In the genomic region with DNA sequence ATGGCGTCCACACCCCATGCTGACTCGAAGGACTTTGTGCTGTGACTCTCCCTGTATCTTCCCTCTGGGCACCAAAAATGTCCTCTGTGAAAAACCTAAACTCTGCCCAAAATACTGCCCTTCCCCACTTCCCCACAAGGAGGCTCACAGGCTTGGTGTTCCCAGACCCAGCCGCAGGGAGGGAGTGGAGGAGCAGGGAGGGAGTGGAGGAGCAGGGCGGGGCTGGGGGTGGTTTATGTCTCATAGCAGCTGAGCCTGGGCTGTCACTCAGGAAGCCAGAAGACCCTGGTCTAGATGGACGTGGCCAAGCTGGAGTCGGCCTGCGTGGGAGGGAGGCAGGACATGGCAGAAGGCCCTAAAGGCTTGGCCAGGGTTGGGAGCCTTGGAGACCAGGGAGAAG, we compare ENCODE assay signal across 8 cellular contexts.
DNase-seq lines count a peak whose midpoint lies in the region; ATAC-seq, FAIRE-seq and TF ChIP-seq lines count a peak whose summit lies in the region.

No MANE protein-coding gene starts in this region.

- H2AK5ac ChIP-seq in mesendoderm (ENCODE audit: low read length) = no peak overlapping the region

- CTCF ChIA-PET in GM12878 (lab: Yijun Ruan, JAX) = no interaction called here

- H2AFZ ChIP-seq in GM12878 (ENCODE audit: control insufficient read depth, low read depth, low read length) = no peak overlapping the region

- no peak overlapping the region for H2BK15ac ChIP-seq in mesendoderm (replicated peaks; ENCODE audit: low read depth)

- H3K79me1 ChIP-seq in mesendoderm (ENCODE audit: low read length) = no peaks in the 10 kb centered on the region

- intact Hi-C loops in GM12878 (cut with micrococcal nuclease; ENCODE audit: unreplicated experiment) = no loop called here

- H3K9me2 ChIP-seq in DOHH2 (replicated peaks; ENCODE audit: control insufficient read depth, low read length) = no peaks in the 10 kb centered on the region

- H3K4me1 ChIP-seq in DOHH2 (ENCODE audit: control insufficient read depth, low read length) = peaks cover 6% of the 10 kb centered on the region; the same call in 1 of the 2 replicates
- peaks cover 4% of the 10 kb centered on the region; the same call in 1 of the 2 replicates for H3K4me1 ChIP-seq in GM12878 (ENCODE audit: control insufficient read depth, insufficient read depth, low read length)
- H3K4me1 ChIP-seq in mesendoderm (ENCODE audit: control insufficient read depth, low read depth, low read length) = no peaks in the 10 kb centered on the region
- no peaks in the 10 kb centered on the region for H3K4me1 ChIP-seq in effector memory CD4-positive, alpha-beta T cell (ENCODE audit: control insufficient read depth, insufficient read depth, low read length, poor library complexity, severe bottlenecking)

- POLR2A ChIA-PET in GM12878 (lab: Charles Lee) = no interaction called here

- TF ChIP-seq RAD21 in GM12878 (IDR thresholded peaks at IDR 0.05; ENCODE audit: insufficient read depth, low read depth, low read length) = peak; percentile 57

- H3K9ac ChIP-seq in GM12878 (ENCODE audit: control insufficient read depth, insufficient read depth, low read length) (no peak overlapping the region), mesendoderm (ENCODE audit: low read length) (no peak overlapping the region)

- SMC1A ChIA-PET in GM12878 (lab: Charles Lee; ENCODE audit: uncharacterized antibody, unreplicated experiment) = no interaction called here

- H3K27me3 ChIP-seq in DOHH2 (ENCODE audit: control insufficient read depth, low read length) = peaks cover 4% of the 10 kb centered on the region; the same call in 1 of the 2 replicates
- H3K27me3 ChIP-seq in GM12878 (replicated peaks in 1 of 2; ENCODE audit: control insufficient read depth in 2 of 2, insufficient read depth in 2 of 2, low read length in 1 of 2) = peaks cover 0 to 1% of the 10 kb centered on the region in 2 experiments; a peak in 2 of 4 replicates
- H3K27me3 ChIP-seq in mesendoderm (ENCODE audit: insufficient read depth, low read length, poor library complexity) = no peaks in the 10 kb centered on the region
- no peaks in the 10 kb centered on the region for H3K27me3 ChIP-seq in effector memory CD4-positive, alpha-beta T cell (replicated peaks; ENCODE audit: control insufficient read depth, insufficient read depth, low read length, poor library complexity, severe bottlenecking)

- BruUV-seq in GM12878 (replicated peaks; lab: Mats Ljungman, UMichigan) = no TSS peak

- in situ Hi-C loops in GM12878 (cut with MboI) = no loop called here

- no peak overlapping the region for H2BK5ac ChIP-seq in mesendoderm (ENCODE audit: low read length)

- H3K4me2 ChIP-seq in DOHH2 (ENCODE audit: low read length) = no peak overlapping the region
- H3K4me2 ChIP-seq in GM12878 (ENCODE audit: control insufficient read depth, insufficient read depth) = no peak overlapping the region
- H3K4me2 ChIP-seq in mesendoderm (ENCODE audit: low read length) = no peak overlapping the region

- TF ChIP-seq POLR2A in GM12878 (IDR thresholded peaks at IDR 0.05; ENCODE audit: low read depth, low read length) = no peak

- H3K4ac ChIP-seq in mesendoderm (ENCODE audit: low read depth, low read length) = no peak overlapping the region

- H4K20me1 ChIP-seq in DOHH2 (ENCODE audit: control insufficient read depth, insufficient read depth, low read depth, low read length) (no peaks in the 10 kb centered on the region), GM12878 (ENCODE audit: control insufficient read depth, insufficient read depth) (no peaks in the 10 kb centered on the region)

- TF ChIP-seq EP300 in GM12878 (IDR thresholded peaks at IDR 0.05; ENCODE audit: borderline replicate concordance in 1 of 2, control insufficient read depth in 1 of 2, low read depth in 2 of 2, low read length in 2 of 2) = no peak

- no peak for FAIRE-seq in GM12878 (lab: Jason Lieb, UNC)

- H3K4me3 ChIP-seq in DOHH2 (ENCODE audit: low read length) (no peak overlapping the region), GM12878 (no peak overlapping the region), mesendoderm (ENCODE audit: low read length) (no peak overlapping the region)
- no peak overlapping the region for H3K4me3 ChIP-seq in effector memory CD4-positive, alpha-beta T cell (ENCODE audit: insufficient read depth, low read depth, low read length, poor library complexity, severe bottlenecking)

- H3K18ac ChIP-seq in mesendoderm (ENCODE audit: low read length) = no peak overlapping the region

- DNase-seq in GM12878 (ENCODE audit: low read depth, low spot score) = no peak
- DNase-seq in mesendoderm = peak; percentile 86
- DNase-seq in effector memory CD4-positive, alpha-beta T cell = no peak
- no peak for DNase-seq in activated CD8-positive, alpha-beta memory T cell treated with anti-CD3 and anti-CD28 coated beads, Interleukin-2, amount 50 U/mL, for 4 hours
- no peak for DNase-seq in NCI-H146 (lab: John Stamatoyannopoulos, UW)

- no peak overlapping the region for H4K8ac ChIP-seq in mesendoderm (ENCODE audit: low read depth, low read length)

- WGBS in GM12878 (ENCODE audit: insufficient coverage, insufficient replicate concordance, low lambda C conversion rate, missing lambda C conversion rate) = 2% methylated on average over 7 of the region's 7 CpGs
- WGBS in mesendoderm (ENCODE audit: extremely low coverage, insufficient coverage, low lambda C conversion rate) = no CpG with 5 or more reads among the region's 7 CpGs

- H3K27ac ChIP-seq in DOHH2 (ENCODE audit: low read depth, low read length) (no peak overlapping the region), GM12878 (ENCODE audit: control insufficient read depth, insufficient read depth) (no peak overlapping the region), mesendoderm (ENCODE audit: low read depth, low read length) (no peak overlapping the region)
- no peak overlapping the region for H3K27ac ChIP-seq in effector memory CD4-positive, alpha-beta T cell (ENCODE audit: insufficient read depth, low read length, poor library complexity, severe bottlenecking)

- no peak overlapping the region for H3K56ac ChIP-seq in mesendoderm (ENCODE audit: low read length)

- peak; percentile 16 for TF ChIP-seq CTCF in DOHH2 (IDR thresholded peaks at IDR 0.05; ENCODE audit: low read depth, low read length, poor library complexity, severe bottlenecking)
- peak; percentile 47 for TF ChIP-seq CTCF in LNCAP (IDR thresholded peaks at IDR 0.05)
- peak; percentile 10 to 31 (median 28); a peak in 4 of 6 replicates for TF ChIP-seq CTCF in GM12878 (IDR thresholded peaks at IDR 0.05 in 2 of 3, conservative IDR thresholded peaks at IDR 0.05 in 1 of 3; ENCODE audit: control insufficient read depth in 2 of 3, extremely low read depth in 1 of 3, insufficient read depth in 1 of 3, low read depth in 3 of 3, low read length in 3 of 3)

- H3K36me3 ChIP-seq in DOHH2 (ENCODE audit: control insufficient read depth, low read length) (no peaks in the 10 kb centered on the region), GM12878 (ENCODE audit: control insufficient read depth in 2 of 2, insufficient read depth in 2 of 2, low read length in 1 of 2) (no peaks in the 10 kb centered on the region), mesendoderm (ENCODE audit: control insufficient read depth, insufficient read depth, low read length) (no peaks in the 10 kb centered on the region)
- no peaks in the 10 kb centered on the region for H3K36me3 ChIP-seq in effector memory CD4-positive, alpha-beta T cell (ENCODE audit: control insufficient read depth, insufficient read depth, low read length)

- H3K79me2 ChIP-seq in DOHH2 (ENCODE audit: control insufficient read depth, low read length) = no peaks in the 10 kb centered on the region
- H3K79me2 ChIP-seq in GM12878 (ENCODE audit: control insufficient read depth, insufficient read depth, low read length) = no peaks in the 10 kb centered on the region
- no peaks in the 10 kb centered on the region for H3K79me2 ChIP-seq in mesendoderm (ENCODE audit: control insufficient read depth, insufficient read depth, low read length)

- no peak overlapping the region for H3K23ac ChIP-seq in mesendoderm (ENCODE audit: low read length)

- no peak overlapping the region for H4K5ac ChIP-seq in mesendoderm (ENCODE audit: low read length)

- H2BK120ac ChIP-seq in mesendoderm (ENCODE audit: low read depth, low read length) = no peak overlapping the region

- ATAC-seq in GM12878 = peak; percentile 41; the same call in 1 of the 3 replicates
- ATAC-seq in GM18520 (IDR thresholded peaks at IDR 0.05; ENCODE audit: unreplicated experiment) = no peak

- no peaks in the 10 kb centered on the region for H3F3A ChIP-seq in DOHH2 (ENCODE audit: control insufficient read depth, insufficient read depth)

- RAD21 ChIA-PET in GM12878 (lab: Charles Lee; ENCODE audit: unreplicated experiment) = no interaction called here

- H3K9me3 ChIP-seq in DOHH2 (ENCODE audit: control insufficient read depth, insufficient read depth, low read length) (no peaks in the 10 kb centered on the region), GM12878 (replicated peaks; ENCODE audit: control insufficient read depth, insufficient read depth, low read length) (no peaks in the 10 kb centered on the region)
- H3K9me3 ChIP-seq in effector memory CD4-positive, alpha-beta T cell (ENCODE audit: control insufficient read depth, low read length) = no peaks in the 10 kb centered on the region

TF ChIP-seq in GM12878, 131 proteins besides CTCF, POLR2A, EP300 and RAD21 (continues in another document):
- TF ChIP-seq, protein P1, sequence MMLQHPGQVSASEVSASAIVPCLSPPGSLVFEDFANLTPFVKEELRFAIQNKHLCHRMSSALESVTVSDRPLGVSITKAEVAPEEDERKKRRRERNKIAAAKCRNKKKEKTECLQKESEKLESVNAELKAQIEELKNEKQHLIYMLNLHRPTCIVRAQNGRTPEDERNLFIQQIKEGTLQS (IDR thresholded peaks at IDR 0.05; ENCODE audit: borderline replicate concordance, extremely low read depth, low read depth, low read length) = no peak
- TF ChIP-seq MXI1 (IDR thresholded peaks at IDR 0.05; ENCODE audit: low read depth, low read length) = no peak
- TF ChIP-seq, protein P2, sequence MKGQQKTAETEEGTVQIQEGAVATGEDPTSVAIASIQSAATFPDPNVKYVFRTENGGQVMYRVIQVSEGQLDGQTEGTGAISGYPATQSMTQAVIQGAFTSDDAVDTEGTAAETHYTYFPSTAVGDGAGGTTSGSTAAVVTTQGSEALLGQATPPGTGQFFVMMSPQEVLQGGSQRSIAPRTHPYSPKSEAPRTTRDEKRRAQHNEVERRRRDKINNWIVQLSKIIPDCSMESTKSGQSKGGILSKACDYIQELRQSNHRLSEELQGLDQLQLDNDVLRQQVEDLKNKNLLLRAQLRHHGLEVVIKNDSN (IDR thresholded peaks at IDR 0.05; ENCODE audit: borderline replicate concordance, extremely low read length, insufficient read depth, low read depth, low read length) = no peak
- no peak for TF ChIP-seq HDAC2 (IDR thresholded peaks at IDR 0.05)
- TF ChIP-seq KAT2A (conservative IDR thresholded peaks at IDR 0.05; ENCODE audit: control insufficient read depth, low read depth, low read length) = no peak
- TF ChIP-seq ESRRA (IDR thresholded peaks at IDR 0.05; ENCODE audit: low read length) = no peak
- TF ChIP-seq SIX5 (IDR thresholded peaks at IDR 0.05; ENCODE audit: low read depth, low read length, severe bottlenecking) = no peak
